20 cellular contexts compared by ENCODE assay signal in genomic region chrX:101232316-101232715, GRCh38. TPM values are rescaled to one million over a fixed set of nuclear protein-coding genes. Genes with fewer than 3 reads are reported as not detected.
DNase-seq lines count a peak whose midpoint lies in the region; ATAC-seq, FAIRE-seq and TF ChIP-seq lines count a peak whose summit lies in the region.
"Had no signal": no experiment of that assay in that cellular context is flagged by ENCODE, and none has a peak within 500 bp of the region (broad histone marks: within the 10 kb centered on the region; RNA-seq: fewer than 3 reads in every experiment).

No MANE protein-coding gene starts in this region.

- no peak for ATAC-seq in K562
- ATAC-seq in HG03439 (IDR thresholded peaks at IDR 0.05; ENCODE audit: unreplicated experiment) = no peak
- ATAC-seq: HepG2 had no signal

- no peaks in the 10 kb centered on the region for H3K27me3 ChIP-seq in H9 (ENCODE audit: insufficient read depth, low read length)
- H3K27me3 ChIP-seq in K562 (ENCODE audit: control insufficient read depth in 2 of 2, insufficient read depth in 2 of 2, low read length in 2 of 2) = peaks cover 0 to 9% of the 10 kb centered on the region in 2 experiments; a peak in 1 of 5 replicates
- no peaks in the 10 kb centered on the region for H3K27me3 ChIP-seq in small intestine (ENCODE audit: control insufficient read depth in 2 of 2, insufficient read depth in 2 of 2, low read length in 2 of 2)
- no peaks in the 10 kb centered on the region for H3K27me3 ChIP-seq in neuronal stem cell (ENCODE audit: control insufficient read depth in 3 of 3, insufficient read depth in 3 of 3, low read depth in 1 of 3, low read length in 3 of 3)
- H3K27me3 ChIP-seq: Peyer's patch, SJCRH30 had no signal

- peak; percentile 36 for DNase-seq in EH (ENCODE audit: low read depth)
- no peak for DNase-seq in H9
- peak in 1 of 4 experiments; percentile 6 for DNase-seq in K562 (ENCODE audit: extremely low read depth in 1 of 4, low spot score in 3 of 4)
- peak; percentile 31 for DNase-seq in iris pigment epithelial cell (ENCODE audit: low read depth)
- no peak for DNase-seq in small intestine
- DNase-seq in neuronal stem cell (ENCODE audit: low spot score) = no peak
- DNase-seq: KG1, NCI-H1105, NCI-H146, NCI-H2029 treated with DMSO at 0.1 percent for 48 hours, NCI-H524 treated with DMSO at 0.1 percent for 48 hours, Peyer's patch, SJCRH30 had no signal

- H3K18ac ChIP-seq in H9 (ENCODE audit: insufficient read length, low read depth, low read length) (peak overlapping the region; percentile 7), neuronal stem cell (ENCODE audit: low read length) (no peak overlapping the region)

- no peak overlapping the region for H3K4me3 Mint-ChIP-seq in H9

- H2AFZ ChIP-seq in H9 (ENCODE audit: low read length) (no peak overlapping the region), K562 (ENCODE audit: low read depth, low read length) (peak overlapping the region; percentile 45; the same call in 1 of the 2 replicates), neuronal stem cell (ENCODE audit: low read length) (no peak overlapping the region)

- H3K9me1 ChIP-seq in K562 (ENCODE audit: control insufficient read depth, insufficient read depth, low read length) = no peaks in the 10 kb centered on the region

- no TSS peak for BruUV-seq in K562 (replicated peaks; lab: Mats Ljungman, UMichigan)

- no peaks in the 10 kb centered on the region for H3K79me1 ChIP-seq in H9 (ENCODE audit: insufficient read depth, low read depth, low read length, poor library complexity, severe bottlenecking)
- H3K79me1 ChIP-seq in neuronal stem cell (ENCODE audit: low read depth, low read length) = no peaks in the 10 kb centered on the region

- TF ChIP-seq CTCF in H9 (conservative IDR thresholded peaks at IDR 0.05) = no peak
- no peak for TF ChIP-seq CTCF in K562 (IDR thresholded peaks at IDR 0.05 in 2 of 3, conservative IDR thresholded peaks at IDR 0.05 in 1 of 3; ENCODE audit: insufficient read depth in 2 of 3, low read depth in 1 of 3, low read length in 3 of 3)

- H3K27ac Mint-ChIP-seq in H9 = no peak overlapping the region

- H3K9me3 ChIP-seq in H9 (ENCODE audit: control insufficient read depth, low read depth, low read length) = peaks cover 30% of the 10 kb centered on the region
- no peaks in the 10 kb centered on the region for H3K9me3 ChIP-seq in K562 (replicated peaks; ENCODE audit: control insufficient read depth, insufficient read depth, low read depth, low read length)
- H3K9me3 ChIP-seq in small intestine (ENCODE audit: control insufficient read depth, low read depth) = no peaks in the 10 kb centered on the region
- H3K9me3 ChIP-seq in neuronal stem cell (replicated peaks in 1 of 2; ENCODE audit: control insufficient read depth in 2 of 2, insufficient read depth in 1 of 2, low read depth in 1 of 2, low read length in 2 of 2) = no peaks in the 10 kb centered on the region
- H3K9me3 ChIP-seq: Peyer's patch, SJCRH30 had no signal

- H3K4me1 Mint-ChIP-seq in H9 = peaks cover 3 to 10% of the 10 kb centered on the region in 2 experiments; a peak in 3 of 4 replicates

- intact Hi-C loops in K562 (cut with micrococcal nuclease) = no loop called here

- peaks cover 62 to 65% of the 10 kb centered on the region in 2 experiments for H3K9me3 Mint-ChIP-seq in H9

- in situ Hi-C loops in K562 (cut with MboI) = no loop called here

- H2BK120ac ChIP-seq in H9 (ENCODE audit: low read depth, low read length, poor library complexity, severe bottlenecking) = no peak overlapping the region
- H2BK120ac ChIP-seq in neuronal stem cell (ENCODE audit: low read depth, low read length) = no peak overlapping the region

- no peak overlapping the region for H3T11ph ChIP-seq in H9 (ENCODE audit: low read length)

- no peak for TF ChIP-seq EP300 in K562 (IDR thresholded peaks at IDR 0.05; ENCODE audit: low read length)

- no peak overlapping the region for H3K56ac ChIP-seq in H9 (ENCODE audit: insufficient read length, low read depth, low read length)

- no peak overlapping the region for H4K91ac ChIP-seq in H9 (ENCODE audit: insufficient read length, low read depth, low read length)
- no peak overlapping the region for H4K91ac ChIP-seq in neuronal stem cell (ENCODE audit: low read depth, low read length, poor library complexity)

- H4K8ac ChIP-seq in H9 (replicated peaks; ENCODE audit: insufficient read length, low read depth, low read length) (no peak overlapping the region), neuronal stem cell (ENCODE audit: low read depth, low read length) (no peak overlapping the region)

- WGBS in H9 (ENCODE audit: extremely low coverage, insufficient read length, low lambda C conversion rate) = no CpG with 5 or more reads among the region's 5 CpGs
- 0% methylated on average over 4 of the region's 5 CpGs for WGBS in K562 (ENCODE audit: insufficient coverage, low coverage, missing lambda C conversion rate)
- WGBS in small intestine, 3 donors = 87 to 94% (median 89%) methylated on average over 5 of the region's 5 CpGs
- no CpG with 5 or more reads among the region's 5 CpGs for WGBS in neuronal stem cell (ENCODE audit: extremely low coverage in 2 of 2, insufficient read length in 2 of 2, insufficient replicate concordance in 1 of 2), 2 donors

- no peaks in the 10 kb centered on the region for H3K23me2 ChIP-seq in H9 (ENCODE audit: insufficient read length, low read depth, low read length, poor library complexity, severe bottlenecking)

- peak overlapping the region; percentile 50 for H4K5ac ChIP-seq in H9 (ENCODE audit: insufficient read length, low read depth, low read length)

- H3K27ac ChIP-seq in H9 (ENCODE audit: insufficient read length, low read depth, low read length) (no peak overlapping the region), K562 (ENCODE audit: extremely low read depth, low read depth, low read length) (no peak overlapping the region), small intestine (ENCODE audit: low read depth in 1 of 2, low read length in 1 of 2) (no peak overlapping the region), neuronal stem cell (replicated peaks; ENCODE audit: low read length) (no peak overlapping the region)
- H3K27ac ChIP-seq: C4-2B, Peyer's patch, SJCRH30 had no signal

- H3K36me3 Mint-ChIP-seq in H9 (ENCODE audit: insufficient read depth in 1 of 3, low read depth in 3 of 3) = peaks cover 0 to 2% (median 0%) of the 10 kb centered on the region in 3 experiments; a peak in 2 of 7 replicates

- H2BK20ac ChIP-seq in H9 (ENCODE audit: low read depth, low read length, poor library complexity, severe bottlenecking) = no peak overlapping the region

- H2BK15ac ChIP-seq in H9 (ENCODE audit: low read depth, low read length) (no peak overlapping the region), neuronal stem cell (ENCODE audit: low read length) (no peak overlapping the region)

- H3K23ac ChIP-seq in H9 (ENCODE audit: insufficient read length, low read depth, low read length) = no peak overlapping the region
- no peak overlapping the region for H3K23ac ChIP-seq in neuronal stem cell (ENCODE audit: low read depth, low read length, poor library complexity)

- no peak for TF ChIP-seq POLR2A in K562 (conservative IDR thresholded peaks at IDR 0.05)

- CTCF ChIA-PET in K562 (lab: Yijun Ruan, JAX; ENCODE audit: low intra/inter-chr PET ratio) = no interaction called here

- H4K20me1 ChIP-seq in H9 (ENCODE audit: control insufficient read depth, insufficient read depth, insufficient read length) = no peaks in the 10 kb centered on the region
- H4K20me1 ChIP-seq in K562 (replicated peaks; ENCODE audit: control insufficient read depth, insufficient read depth, low read length) = no peaks in the 10 kb centered on the region; the same call in 1 of the 2 replicates

- H3K4me3 ChIP-seq in K562 = no peak overlapping the region
- H3K4me3 ChIP-seq in small intestine (ENCODE audit: low read depth in 1 of 2, low read length in 2 of 2) = no peak overlapping the region
- H3K4me3 ChIP-seq in neuronal stem cell (ENCODE audit: low read length in 2 of 2) = no peak overlapping the region
- H3K4me3 ChIP-seq: Peyer's patch, SJCRH30 had no signal

- H3K4ac ChIP-seq in H9 (ENCODE audit: low read depth, low read length) = no peak overlapping the region
- no peak overlapping the region for H3K4ac ChIP-seq in neuronal stem cell (ENCODE audit: low read length)

- H2BK5ac ChIP-seq in H9 (ENCODE audit: insufficient read length, low read length) = no peak overlapping the region
- H2BK5ac ChIP-seq in neuronal stem cell (ENCODE audit: low read length) = no peak overlapping the region

- H2BK12ac ChIP-seq in H9 (ENCODE audit: insufficient read length, low read depth, low read length) = no peak overlapping the region
- H2BK12ac ChIP-seq in neuronal stem cell (ENCODE audit: low read length) = no peak overlapping the region

- H3K79me2 ChIP-seq in H9 (ENCODE audit: insufficient read depth, low read length) (no peaks in the 10 kb centered on the region), K562 (ENCODE audit: control insufficient read depth, insufficient read depth, low read length) (no peaks in the 10 kb centered on the region)

- H2AK5ac ChIP-seq in H9 (ENCODE audit: insufficient read length, low read length) (no peak overlapping the region), neuronal stem cell (ENCODE audit: low read depth, low read length) (no peak overlapping the region)

- H3K4me1 ChIP-seq in H9 (ENCODE audit: insufficient read depth, low read length) = no peaks in the 10 kb centered on the region
- no peaks in the 10 kb centered on the region; a peak in 1 of 5 replicates for H3K4me1 ChIP-seq in K562 (replicated peaks in 1 of 2; ENCODE audit: control insufficient read depth in 2 of 2, insufficient read depth in 2 of 2, low read length in 2 of 2)
- no peaks in the 10 kb centered on the region for H3K4me1 ChIP-seq in small intestine (ENCODE audit: control insufficient read depth in 2 of 2, insufficient read depth in 1 of 2, low read depth in 1 of 2, low read length in 1 of 2)
- no peaks in the 10 kb centered on the region for H3K4me1 ChIP-seq in neuronal stem cell (ENCODE audit: control insufficient read depth in 2 of 2, insufficient read depth in 1 of 2, low read depth in 1 of 2, low read length in 2 of 2)
- H3K4me1 ChIP-seq: Peyer's patch, SJCRH30 had no signal

- FAIRE-seq in K562 (lab: Jason Lieb, UNC) = no peak
- FAIRE-seq in small intestine (lab: Jason Lieb, UNC) = no peak
- FAIRE-seq: A204.1, GM12891, H1, HepG2 had no signal

- TF ChIP-seq RAD21 in K562 (CRISPR knock-in tag; conservative IDR thresholded peaks at IDR 0.05 in 1 of 2, IDR thresholded peaks at IDR 0.05 in 1 of 2) = no peak

- H3K4me2 ChIP-seq in H9 (ENCODE audit: insufficient read depth, insufficient read length, low read length) (no peak overlapping the region), K562 (ENCODE audit: insufficient read depth, low read length) (no peak overlapping the region), neuronal stem cell (ENCODE audit: insufficient read depth, low read length, poor library complexity, severe bottlenecking) (no peak overlapping the region)

- no peak overlapping the region for H3K14ac ChIP-seq in H9 (ENCODE audit: insufficient read depth, low read length)
- H3K14ac ChIP-seq in neuronal stem cell (ENCODE audit: low read length) = no peak overlapping the region

- H3K36me3 ChIP-seq in K562 (ENCODE audit: control insufficient read depth, insufficient read depth, low read length) (no peaks in the 10 kb centered on the region), small intestine (ENCODE audit: control insufficient read depth in 2 of 2, insufficient read depth in 2 of 2, low read length in 2 of 2) (no peaks in the 10 kb centered on the region), neuronal stem cell (replicated peaks in 1 of 2; ENCODE audit: control insufficient read depth in 2 of 2, insufficient read depth in 2 of 2, low read length in 2 of 2) (no peaks in the 10 kb centered on the region)
- H3K36me3 ChIP-seq: Peyer's patch, SJCRH30 had no signal

- no peak overlapping the region for H3K9ac ChIP-seq in H9 (ENCODE audit: extremely low read depth, insufficient read length, low read length)
- no peak overlapping the region for H3K9ac ChIP-seq in K562 (ENCODE audit: insufficient read depth in 1 of 2, low read depth in 2 of 2, low read length in 2 of 2)
- H3K9ac ChIP-seq in neuronal stem cell (ENCODE audit: low read depth, low read length, poor library complexity) = no peak overlapping the region

- H3K27me3 Mint-ChIP-seq in H9 (ENCODE audit: low read depth) = peaks cover 3% of the 10 kb centered on the region

- POLR2A ChIA-PET in K562 (lab: Yijun Ruan, JAX) = no interaction called here

RNA-seq across cellular contexts. Expression of gene DRP2, which starts 12.7 kb away (rescaled TPM):
- 0.04 TPM in 2 replicates for total RNA-seq in H9 (2021)
- total RNA-seq in K562 (2011; cell fraction: chromatin; rRNA removed; ENCODE audit: low replicate concordance) = 0.56 and 0.58 TPM in 2 replicates
- total RNA-seq in K562 (2011; cell fraction: nucleolus; rRNA removed) = 0.26 and 0.33 TPM in 2 replicates
- 0.44 and 0.76 TPM in 2 replicates for total RNA-seq in K562 (2011; cell fraction: nucleoplasm; rRNA removed)
- total RNA-seq in K562 (2014; rRNA removed) = 0.16 and 0.23 TPM in 2 replicates
- total RNA-seq in K562 (2014; rRNA removed; fragmentation: Illumina TruSeq; extraction: Trizol) = 0.13 and 0.15 TPM in 2 replicates
- 0.18 and 0.26 TPM in 2 replicates for total RNA-seq in K562 (2015; rRNA removed; fragmentation: Illumina TruSeq; extraction: Trizol)
- 0.09 and 0.25 TPM in 2 replicates for total RNA-seq in K562 (2021)
- polyA plus RNA-seq in K562 (2011; rRNA removed) = 0.18 and 0.23 TPM in 2 replicates
- 0.07 and 0.13 TPM in 2 replicates for polyA plus RNA-seq in K562 (2011; cell fraction: cytosol; rRNA removed)
- polyA plus RNA-seq in K562 (2011; cell fraction: nucleus; rRNA removed) = 0.94 and 1.1 TPM in 2 replicates
- 0.14 and 0.29 TPM in 2 replicates for polyA plus RNA-seq in K562 (2012)
- 0.12 and 0.30 TPM in 2 replicates for polyA plus RNA-seq in K562 (2014; fragmentation: Illumina TruSeq; extraction: Trizol)
- under 1 TPM; 0.01 to 0.06 TPM for polyA plus RNA-seq in K562 (2014; fragmentation: Nextera tagmentation; extraction: Ambion mirVana)
- 0.12 TPM in 2 replicates for polyA plus RNA-seq in K562 (2014; rRNA removed)
- 0.14 and 0.18 TPM in 2 replicates for polyA minus RNA-seq in K562 (2011; rRNA and poly(A)+ RNA removed)
- not detected in 2 replicates for polyA minus RNA-seq in K562 (2011; cell fraction: cytosol; rRNA and poly(A)+ RNA removed)
- polyA minus RNA-seq in K562 (2011; cell fraction: nucleus; rRNA and poly(A)+ RNA removed) = 0.40 and 0.44 TPM in 2 replicates
- under 1 TPM in 1 of 3 donors, not detected in 2; 0.21 TPM for polyA plus RNA-seq in small intestine
- polyA plus RNA-seq in neuronal stem cell (2013, experiment 1 of 2) = 1.2 TPM
- 1.4 TPM for polyA plus RNA-seq in neuronal stem cell (2013, experiment 2 of 2)

RNA-seq across cellular contexts. Expression of gene TAF7L, which starts 58.8 kb away (rescaled TPM):
- total RNA-seq in H9 (2021) = not detected in 2 replicates
- total RNA-seq in K562 (2011; cell fraction: chromatin; rRNA removed; ENCODE audit: low replicate concordance) = not detected in 2 replicates
- total RNA-seq in K562 (2011; cell fraction: nucleolus; rRNA removed) = not detected in 2 replicates
- total RNA-seq in K562 (2011; cell fraction: nucleoplasm; rRNA removed) = 0.23 TPM in 1 of 2 replicates, not detected in the other
- total RNA-seq in K562 (2014; rRNA removed) = not detected in 2 replicates
- not detected in 2 replicates for total RNA-seq in K562 (2014; rRNA removed; fragmentation: Illumina TruSeq; extraction: Trizol)
- total RNA-seq in K562 (2015; rRNA removed; fragmentation: Illumina TruSeq; extraction: Trizol) = not detected in 2 replicates
- not detected in 2 replicates for total RNA-seq in K562 (2021)
- polyA plus RNA-seq in K562 (2011; rRNA removed) = 0.07 and 0.11 TPM in 2 replicates
- polyA plus RNA-seq in K562 (2011; cell fraction: cytosol; rRNA removed) = 0.06 TPM in 1 of 2 replicates, not detected in the other
- 0.14 TPM in 1 of 2 replicates, not detected in the other for polyA plus RNA-seq in K562 (2011; cell fraction: nucleus; rRNA removed)
- polyA plus RNA-seq in K562 (2012) = 0.06 TPM in 1 of 2 replicates, not detected in the other
- polyA plus RNA-seq in K562 (2014; fragmentation: Illumina TruSeq; extraction: Trizol) = 0.12 TPM in 1 of 2 replicates, not detected in the other
- under 1 TPM in 1 of 2 experiments, not detected in 1; 0.07 TPM for polyA plus RNA-seq in K562 (2014; fragmentation: Nextera tagmentation; extraction: Ambion mirVana)
- polyA plus RNA-seq in K562 (2014; rRNA removed) = 0.07 and 0.42 TPM in 2 replicates
- polyA minus RNA-seq in K562 (2011; rRNA and poly(A)+ RNA removed) = not detected in 2 replicates
- polyA minus RNA-seq in K562 (2011; cell fraction: cytosol; rRNA and poly(A)+ RNA removed) = not detected in 2 replicates
- polyA minus RNA-seq in K562 (2011; cell fraction: nucleus; rRNA and poly(A)+ RNA removed) = not detected in 2 replicates
- under 1 TPM in 1 of 3 donors, not detected in 2; 0.03 TPM for polyA plus RNA-seq in small intestine
- polyA plus RNA-seq in neuronal stem cell (2013, experiment 1 of 2) = 0.03 TPM
- polyA plus RNA-seq in neuronal stem cell (2013, experiment 2 of 2) = 0.04 TPM
- total RNA-seq: H1, HepG2, OCI-LY7, Peyer's patch had no signal
- polyA plus RNA-seq: H1 had no signal

Comparison
In these comparisons a context has a peak if more than half of its experiments do, and no peak if none do; other contexts are left out.
1. DNase-seq: peak in EH (single experiment) and iris pigment epithelial cell (single experiment); none in H9 (single experiment), small intestine (single experiment) and neuronal stem cell (single experiment).